Comparison of ENCODE assay signal across 9 cellular contexts in genomic region chr5:62182802-62183201, GRCh38.
"Had no signal": no experiment of that assay in that cellular context is flagged by ENCODE, and none has a peak within 500 bp of the region (broad histone marks: within the 10 kb centered on the region; RNA-seq: fewer than 3 reads in every experiment).

No MANE protein-coding gene starts in this region.

- H3K36me3 ChIP-seq: HAP-1 had no signal

- H3K4me3 ChIP-seq: HAP-1, K562 had no signal

- H3K9me3 ChIP-seq: HAP-1 had no signal

- H3K27ac Mint-ChIP-seq: HFFc6 had no signal

- FAIRE-seq: H54, HTR-8/SVneo, K562 had no signal

- H3K4me1 ChIP-seq: HAP-1 had no signal

- DNase-seq: GOT3, HFFc6, IMR-90, KG1 had no signal

- H3K9me3 Mint-ChIP-seq: HFFc6 had no signal

- ATAC-seq: HCT116, K562 had no signal

- H3K4me3 Mint-ChIP-seq: HFFc6 had no signal
